In the genomic region with DNA sequence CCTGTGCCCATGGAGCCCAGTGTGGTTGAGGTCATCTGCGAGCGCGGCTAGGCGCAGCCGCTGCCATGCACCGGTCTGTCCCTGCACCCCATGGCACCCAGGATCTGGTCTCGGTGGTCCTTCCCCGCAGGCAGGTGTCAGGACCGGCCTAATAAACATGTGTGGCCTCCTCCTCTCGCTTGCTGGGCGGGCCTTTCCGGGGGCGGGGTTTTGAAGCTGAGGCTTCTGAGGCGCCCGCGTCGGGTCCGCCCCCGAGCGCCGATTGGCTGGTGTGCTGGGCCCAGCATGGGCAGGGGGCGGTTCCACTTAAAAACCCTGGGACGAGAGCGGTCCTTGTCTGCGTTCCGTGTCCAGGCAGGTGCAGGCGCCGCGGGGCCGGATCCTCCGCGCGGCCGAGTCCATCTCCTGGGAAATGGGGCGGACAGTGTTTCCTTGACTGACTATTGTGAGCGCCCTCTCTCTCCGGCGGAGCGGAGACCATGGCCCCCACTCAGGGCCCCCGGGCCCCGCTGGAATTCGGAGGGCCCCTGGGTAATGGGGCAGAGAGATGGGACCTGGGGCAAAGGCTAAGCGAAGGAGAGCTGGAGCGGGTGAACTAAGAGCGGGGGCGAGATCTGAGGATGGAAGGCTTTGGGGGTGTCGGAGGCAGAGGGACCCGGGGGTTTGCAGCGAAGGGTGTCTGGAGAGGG, we compare ENCODE assay signal across 1 cellular context.
TF ChIP-seq lines count a peak whose summit lies in the region.

A gene (plus strand): TSS at position 336 of the 689 bp plus-strand sequence. CDS start 144 bp downstream, at position 480.

TF ChIP-seq in HepG2, 621 proteins besides CTCF, POLR2A, EP300 and RAD21 (continued from another document and continues in another):
- TF ChIP-seq, protein P1, sequence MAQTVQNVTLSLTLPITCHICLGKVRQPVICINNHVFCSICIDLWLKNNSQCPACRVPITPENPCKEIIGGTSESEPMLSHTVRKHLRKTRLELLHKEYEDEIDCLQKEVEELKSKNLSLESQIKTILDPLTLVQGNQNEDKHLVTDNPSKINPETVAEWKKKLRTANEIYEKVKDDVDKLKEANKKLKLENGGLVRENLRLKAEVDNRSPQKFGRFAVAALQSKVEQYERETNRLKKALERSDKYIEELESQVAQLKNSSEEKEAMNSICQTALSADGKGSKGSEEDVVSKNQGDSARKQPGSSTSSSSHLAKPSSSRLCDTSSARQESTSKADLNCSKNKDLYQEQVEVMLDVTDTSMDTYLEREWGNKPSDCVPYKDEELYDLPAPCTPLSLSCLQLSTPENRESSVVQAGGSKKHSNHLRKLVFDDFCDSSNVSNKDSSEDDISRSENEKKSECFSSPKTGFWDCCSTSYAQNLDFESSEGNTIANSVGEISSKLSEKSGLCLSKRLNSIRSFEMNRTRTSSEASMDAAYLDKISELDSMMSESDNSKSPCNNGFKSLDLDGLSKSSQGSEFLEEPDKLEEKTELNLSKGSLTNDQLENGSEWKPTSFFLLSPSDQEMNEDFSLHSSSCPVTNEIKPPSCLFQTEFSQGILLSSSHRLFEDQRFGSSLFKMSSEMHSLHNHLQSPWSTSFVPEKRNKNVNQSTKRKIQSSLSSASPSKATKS (CRISPR knock-in tag; IDR thresholded peaks at IDR 0.05): no peak
- TF ChIP-seq POLR2AphosphoS2 (IDR thresholded peaks at IDR 0.05; ENCODE audit: low read depth, low read length) (peak; percentile 79; the same call in 1 of the 2 replicates), PAWR (CRISPR knock-in tag; IDR thresholded peaks at IDR 0.05; ENCODE audit: borderline replicate concordance) (0 out of 2 replicates have a peak, but pooled peaks have one; percentile 50), ZFP90 (CRISPR knock-in tag; IDR thresholded peaks at IDR 0.05; ENCODE audit: borderline replicate concordance) (peak; percentile 66; the same call in 1 of the 2 replicates), ZNF350 (CRISPR knock-in tag; IDR thresholded peaks at IDR 0.05; ENCODE audit: borderline replicate concordance, low read depth) (no peak), ELF1 (CRISPR knock-in tag; IDR thresholded peaks at IDR 0.05) (peak; percentile 22; the same call in 1 of the 2 replicates), SOX6 (IDR thresholded peaks at IDR 0.05) (no peak), SOX6 (CRISPR knock-in tag; IDR thresholded peaks at IDR 0.05) (peak; percentile 47), SNRNP70 (IDR thresholded peaks at IDR 0.05; ENCODE audit: low read depth, low read length) (no peak), SP5 (CRISPR knock-in tag; IDR thresholded peaks at IDR 0.05; ENCODE audit: borderline replicate concordance, low read depth) (no peak), JUN (CRISPR knock-in tag; IDR thresholded peaks at IDR 0.05) (peak; percentile 24; the same call in 1 of the 2 replicates), ZNF354B (CRISPR knock-in tag; IDR thresholded peaks at IDR 0.05) (no peak), BCL6 (CRISPR knock-in tag; IDR thresholded peaks at IDR 0.05) (no peak), HOXA9 (CRISPR knock-in tag; IDR thresholded peaks at IDR 0.05; ENCODE audit: borderline replicate concordance) (peak; percentile 55; the same call in 1 of the 2 replicates), TCF7 (IDR thresholded peaks at IDR 0.05; ENCODE audit: low read depth) (no peak), ZNF598 (CRISPR knock-in tag; IDR thresholded peaks at IDR 0.05; ENCODE audit: borderline replicate concordance) (peak; percentile 46; the same call in 1 of the 2 replicates), ZNF558 (CRISPR knock-in tag; IDR thresholded peaks at IDR 0.05; ENCODE audit: borderline replicate concordance) (no peak; the same call in 1 of the 2 replicates), ZNF232 (CRISPR knock-in tag; IDR thresholded peaks at IDR 0.05; ENCODE audit: borderline replicate concordance) (no peak), ZNF136 (CRISPR knock-in tag; IDR thresholded peaks at IDR 0.05; ENCODE audit: low read depth) (no peak; the same call in 1 of the 2 replicates), ATAD3A (CRISPR knock-in tag; IDR thresholded peaks at IDR 0.05) (no peak), KLF16 (CRISPR knock-in tag; IDR thresholded peaks at IDR 0.05) (peak in 1 of 2 experiments; percentile 68; a peak in 2 of 4 replicates), KLF11 (CRISPR knock-in tag; IDR thresholded peaks at IDR 0.05) (peak; percentile 74; the same call in 1 of the 2 replicates), PAX8 (CRISPR knock-in tag; IDR thresholded peaks at IDR 0.05; ENCODE audit: borderline replicate concordance) (0 out of 2 replicates have a peak, but pooled peaks have one; percentile 29), ZNF616 (CRISPR knock-in tag; IDR thresholded peaks at IDR 0.05; ENCODE audit: low read depth) (0 out of 2 replicates have a peak, but pooled peaks have one; percentile 57), ZNF563 (CRISPR knock-in tag; IDR thresholded peaks at IDR 0.05) (peak; percentile 16; the same call in 1 of the 2 replicates), NAIF1 (CRISPR knock-in tag; IDR thresholded peaks at IDR 0.05; ENCODE audit: borderline replicate concordance) (peak; percentile 64; the same call in 1 of the 2 replicates), HNRNPLL (IDR thresholded peaks at IDR 0.05; ENCODE audit: low read depth, low read length, poor library complexity, severe bottlenecking) (peak; percentile 54), HNRNPH1 (optimal IDR thresholded peaks at IDR 0.05; ENCODE audit: low read depth, low read length) (peak; percentile 57), ZNF761 (CRISPR knock-in tag; conservative IDR thresholded peaks at IDR 0.05) (0 out of 2 replicates have a peak, but pooled peaks have one; percentile 23), ZNF263 (CRISPR knock-in tag; IDR thresholded peaks at IDR 0.05) (no peak), MEIS2 (CRISPR knock-in tag; IDR thresholded peaks at IDR 0.05) (peak; percentile 76; the same call in 1 of the 2 replicates), AGO2 (optimal IDR thresholded peaks at IDR 0.05; ENCODE audit: low read depth, low read length) (peak; percentile 99)
- TF ChIP-seq, protein P2, sequence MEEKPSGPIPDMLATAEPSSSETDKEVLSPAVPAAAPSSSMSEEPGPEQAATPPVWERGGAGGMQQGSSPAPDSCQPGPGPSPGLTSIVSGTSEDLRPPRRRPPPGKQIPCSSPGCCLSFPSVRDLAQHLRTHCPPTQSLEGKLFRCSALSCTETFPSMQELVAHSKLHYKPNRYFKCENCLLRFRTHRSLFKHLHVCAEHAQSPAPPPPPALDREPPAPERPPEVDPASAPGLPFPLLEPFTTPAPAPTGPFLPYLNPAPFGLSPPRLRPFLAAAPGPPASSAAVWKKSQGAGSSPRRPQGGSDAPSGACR (CRISPR knock-in tag; IDR thresholded peaks at IDR 0.05): 0 out of 2 replicates have a peak, but pooled peaks have one; percentile 3
- TF ChIP-seq, protein P3, sequence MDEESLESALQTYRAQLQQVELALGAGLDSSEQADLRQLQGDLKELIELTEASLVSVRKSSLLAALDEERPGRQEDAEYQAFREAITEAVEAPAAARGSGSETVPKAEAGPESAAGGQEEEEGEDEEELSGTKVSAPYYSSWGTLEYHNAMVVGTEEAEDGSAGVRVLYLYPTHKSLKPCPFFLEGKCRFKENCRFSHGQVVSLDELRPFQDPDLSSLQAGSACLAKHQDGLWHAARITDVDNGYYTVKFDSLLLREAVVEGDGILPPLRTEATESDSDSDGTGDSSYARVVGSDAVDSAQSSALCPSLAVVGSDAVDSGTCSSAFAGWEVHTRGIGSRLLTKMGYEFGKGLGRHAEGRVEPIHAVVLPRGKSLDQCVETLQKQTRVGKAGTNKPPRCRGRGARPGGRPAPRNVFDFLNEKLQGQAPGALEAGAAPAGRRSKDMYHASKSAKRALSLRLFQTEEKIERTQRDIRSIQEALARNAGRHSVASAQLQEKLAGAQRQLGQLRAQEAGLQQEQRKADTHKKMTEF (CRISPR knock-in tag; IDR thresholded peaks at IDR 0.05): peak; percentile 29; the same call in 1 of the 2 replicates
- TF ChIP-seq, protein P4, sequence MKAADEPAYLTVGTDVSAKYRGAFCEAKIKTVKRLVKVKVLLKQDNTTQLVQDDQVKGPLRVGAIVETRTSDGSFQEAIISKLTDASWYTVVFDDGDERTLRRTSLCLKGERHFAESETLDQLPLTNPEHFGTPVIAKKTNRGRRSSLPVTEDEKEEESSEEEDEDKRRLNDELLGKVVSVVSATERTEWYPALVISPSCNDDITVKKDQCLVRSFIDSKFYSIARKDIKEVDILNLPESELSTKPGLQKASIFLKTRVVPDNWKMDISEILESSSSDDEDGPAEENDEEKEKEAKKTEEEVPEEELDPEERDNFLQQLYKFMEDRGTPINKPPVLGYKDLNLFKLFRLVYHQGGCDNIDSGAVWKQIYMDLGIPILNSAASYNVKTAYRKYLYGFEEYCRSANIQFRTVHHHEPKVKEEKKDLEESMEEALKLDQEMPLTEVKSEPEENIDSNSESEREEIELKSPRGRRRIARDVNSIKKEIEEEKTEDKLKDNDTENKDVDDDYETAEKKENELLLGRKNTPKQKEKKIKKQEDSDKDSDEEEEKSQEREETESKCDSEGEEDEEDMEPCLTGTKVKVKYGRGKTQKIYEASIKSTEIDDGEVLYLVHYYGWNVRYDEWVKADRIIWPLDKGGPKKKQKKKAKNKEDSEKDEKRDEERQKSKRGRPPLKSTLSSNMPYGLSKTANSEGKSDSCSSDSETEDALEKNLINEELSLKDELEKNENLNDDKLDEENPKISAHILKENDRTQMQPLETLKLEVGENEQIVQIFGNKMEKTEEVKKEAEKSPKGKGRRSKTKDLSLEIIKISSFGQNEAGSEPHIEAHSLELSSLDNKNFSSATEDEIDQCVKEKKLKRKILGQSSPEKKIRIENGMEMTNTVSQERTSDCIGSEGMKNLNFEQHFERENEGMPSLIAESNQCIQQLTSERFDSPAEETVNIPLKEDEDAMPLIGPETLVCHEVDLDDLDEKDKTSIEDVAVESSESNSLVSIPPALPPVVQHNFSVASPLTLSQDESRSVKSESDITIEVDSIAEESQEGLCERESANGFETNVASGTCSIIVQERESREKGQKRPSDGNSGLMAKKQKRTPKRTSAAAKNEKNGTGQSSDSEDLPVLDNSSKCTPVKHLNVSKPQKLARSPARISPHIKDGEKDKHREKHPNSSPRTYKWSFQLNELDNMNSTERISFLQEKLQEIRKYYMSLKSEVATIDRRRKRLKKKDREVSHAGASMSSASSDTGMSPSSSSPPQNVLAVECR (CRISPR knock-in tag; IDR thresholded peaks at IDR 0.05; ENCODE audit: borderline replicate concordance): peak; percentile 59
- TF ChIP-seq, protein P5, sequence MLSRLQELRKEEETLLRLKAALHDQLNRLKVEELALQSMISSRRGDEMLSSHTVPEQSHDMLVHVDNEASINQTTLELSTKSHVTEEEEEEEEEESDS (CRISPR knock-in tag; IDR thresholded peaks at IDR 0.05; ENCODE audit: borderline replicate concordance): peak; percentile 28; the same call in 1 of the 2 replicates
- TF ChIP-seq, protein P6, sequence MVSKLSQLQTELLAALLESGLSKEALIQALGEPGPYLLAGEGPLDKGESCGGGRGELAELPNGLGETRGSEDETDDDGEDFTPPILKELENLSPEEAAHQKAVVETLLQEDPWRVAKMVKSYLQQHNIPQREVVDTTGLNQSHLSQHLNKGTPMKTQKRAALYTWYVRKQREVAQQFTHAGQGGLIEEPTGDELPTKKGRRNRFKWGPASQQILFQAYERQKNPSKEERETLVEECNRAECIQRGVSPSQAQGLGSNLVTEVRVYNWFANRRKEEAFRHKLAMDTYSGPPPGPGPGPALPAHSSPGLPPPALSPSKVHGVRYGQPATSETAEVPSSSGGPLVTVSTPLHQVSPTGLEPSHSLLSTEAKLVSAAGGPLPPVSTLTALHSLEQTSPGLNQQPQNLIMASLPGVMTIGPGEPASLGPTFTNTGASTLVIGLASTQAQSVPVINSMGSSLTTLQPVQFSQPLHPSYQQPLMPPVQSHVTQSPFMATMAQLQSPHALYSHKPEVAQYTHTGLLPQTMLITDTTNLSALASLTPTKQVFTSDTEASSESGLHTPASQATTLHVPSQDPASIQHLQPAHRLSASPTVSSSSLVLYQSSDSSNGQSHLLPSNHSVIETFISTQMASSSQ (IDR thresholded peaks at IDR 0.05; ENCODE audit: low read depth): no peak
- TF ChIP-seq, protein P6 (CRISPR knock-in tag; IDR thresholded peaks at IDR 0.05; ENCODE audit: borderline replicate concordance): peak; percentile 27; the same call in 1 of the 2 replicates
- TF ChIP-seq, protein P7, sequence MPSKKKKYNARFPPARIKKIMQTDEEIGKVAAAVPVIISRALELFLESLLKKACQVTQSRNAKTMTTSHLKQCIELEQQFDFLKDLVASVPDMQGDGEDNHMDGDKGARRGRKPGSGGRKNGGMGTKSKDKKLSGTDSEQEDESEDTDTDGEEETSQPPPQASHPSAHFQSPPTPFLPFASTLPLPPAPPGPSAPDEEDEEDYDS (CRISPR knock-in tag; IDR thresholded peaks at IDR 0.05): peak; percentile 99
- TF ChIP-seq, protein P8, sequence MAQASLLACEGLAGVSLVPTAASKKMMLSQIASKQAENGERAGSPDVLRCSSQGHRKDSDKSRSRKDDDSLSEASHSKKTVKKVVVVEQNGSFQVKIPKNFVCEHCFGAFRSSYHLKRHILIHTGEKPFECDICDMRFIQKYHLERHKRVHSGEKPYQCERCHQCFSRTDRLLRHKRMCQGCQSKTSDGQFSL (CRISPR knock-in tag; IDR thresholded peaks at IDR 0.05): no peak
- TF ChIP-seq, protein P9, sequence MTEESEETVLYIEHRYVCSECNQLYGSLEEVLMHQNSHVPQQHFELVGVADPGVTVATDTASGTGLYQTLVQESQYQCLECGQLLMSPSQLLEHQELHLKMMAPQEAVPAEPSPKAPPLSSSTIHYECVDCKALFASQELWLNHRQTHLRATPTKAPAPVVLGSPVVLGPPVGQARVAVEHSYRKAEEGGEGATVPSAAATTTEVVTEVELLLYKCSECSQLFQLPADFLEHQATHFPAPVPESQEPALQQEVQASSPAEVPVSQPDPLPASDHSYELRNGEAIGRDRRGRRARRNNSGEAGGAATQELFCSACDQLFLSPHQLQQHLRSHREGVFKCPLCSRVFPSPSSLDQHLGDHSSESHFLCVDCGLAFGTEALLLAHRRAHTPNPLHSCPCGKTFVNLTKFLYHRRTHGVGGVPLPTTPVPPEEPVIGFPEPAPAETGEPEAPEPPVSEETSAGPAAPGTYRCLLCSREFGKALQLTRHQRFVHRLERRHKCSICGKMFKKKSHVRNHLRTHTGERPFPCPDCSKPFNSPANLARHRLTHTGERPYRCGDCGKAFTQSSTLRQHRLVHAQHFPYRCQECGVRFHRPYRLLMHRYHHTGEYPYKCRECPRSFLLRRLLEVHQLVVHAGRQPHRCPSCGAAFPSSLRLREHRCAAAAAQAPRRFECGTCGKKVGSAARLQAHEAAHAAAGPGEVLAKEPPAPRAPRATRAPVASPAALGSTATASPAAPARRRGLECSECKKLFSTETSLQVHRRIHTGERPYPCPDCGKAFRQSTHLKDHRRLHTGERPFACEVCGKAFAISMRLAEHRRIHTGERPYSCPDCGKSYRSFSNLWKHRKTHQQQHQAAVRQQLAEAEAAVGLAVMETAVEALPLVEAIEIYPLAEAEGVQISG (CRISPR knock-in tag; IDR thresholded peaks at IDR 0.05): peak; percentile 55; the same call in 1 of the 2 replicates
